ENCODE assay signal across 10 cellular contexts in the genomic region with DNA sequence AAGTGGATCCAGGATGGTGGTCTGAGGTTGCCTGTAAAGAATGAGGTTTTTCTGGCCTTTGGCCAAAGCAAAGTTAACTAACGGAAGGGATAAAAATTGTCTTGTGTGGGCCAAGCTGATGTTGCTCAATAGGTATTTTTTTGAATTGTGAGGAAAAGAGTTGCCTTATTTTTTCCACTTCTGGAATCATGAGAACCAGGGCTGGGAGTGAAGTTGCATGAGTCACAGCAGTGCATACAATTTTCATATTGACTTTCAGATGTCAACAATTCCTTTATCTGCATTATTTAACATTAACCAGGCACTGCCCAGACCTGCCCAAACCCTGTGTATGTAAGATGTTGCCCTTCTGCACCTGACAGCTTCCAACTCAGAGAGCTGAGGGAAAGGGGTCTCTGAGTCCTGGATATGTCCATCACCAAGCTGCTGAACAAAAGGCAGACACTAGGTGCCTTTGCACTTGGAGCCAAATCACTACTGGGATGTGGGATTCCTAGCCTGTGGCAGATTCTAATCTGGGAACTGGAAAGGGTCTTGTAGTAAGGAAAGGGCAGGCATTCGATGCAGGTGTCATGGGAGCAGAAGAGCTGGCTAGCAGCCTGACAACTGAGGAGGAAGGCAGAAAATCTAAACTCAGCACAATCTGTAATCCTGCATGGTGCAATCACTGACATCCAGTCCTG. TPM values are rescaled to one million over a fixed set of nuclear protein-coding genes. Genes with fewer than 3 reads are reported as not detected.
DNase-seq lines count a peak whose midpoint lies in the region; ATAC-seq and TF ChIP-seq lines count a peak whose summit lies in the region.
"Had no signal": no experiment of that assay in that cellular context is flagged by ENCODE, and none has a peak within 500 bp of the region (broad histone marks: within the 10 kb centered on the region; RNA-seq: fewer than 3 reads in every experiment).

No MANE protein-coding gene starts in this region.

- H3K27ac Mint-ChIP-seq in HFFc6: peak overlapping the region; percentile 46; the same call in 1 of the 2 replicates
- H3K27ac Mint-ChIP-seq: stimulated activated memory B cell treated with anti-CD40 and anti-IgM and Interleukin-4, amounts not matched to agents 10 μg/mL and 1 μg/mL and 100 μg/mL, for 72 hours had no signal

- H3K27ac ChIP-seq in substantia nigra (ENCODE audit: low read depth, low read length, poor library complexity, severe bottlenecking): no peak overlapping the region
- H3K27ac ChIP-seq: right atrium auricular region had no signal

- peaks cover 48% of the 10 kb centered on the region for H3K4me1 Mint-ChIP-seq in HFFc6 (ENCODE audit: low read depth)
- H3K4me1 Mint-ChIP-seq: stimulated activated memory B cell treated with anti-CD40 and anti-IgM and Interleukin-4, amounts not matched to agents 10 μg/mL and 1 μg/mL and 100 μg/mL, for 72 hours had no signal

- in situ Hi-C loops in SK-MEL-5 (cut with HindIII; ENCODE audit: low pct_unique_long_range_greater_than_20kb, low sequenced_read_pairs): no loop called here

- ATAC-seq in HG02981 (IDR thresholded peaks at IDR 0.05; ENCODE audit: unreplicated experiment): no peak
- ATAC-seq: stimulated activated memory B cell treated with anti-CD40 and anti-IgM and Interleukin-4, amounts not matched to agents 10 μg/mL and 1 μg/mL and 100 μg/mL, for 72 hours had no signal

- H3K4me3 ChIP-seq in fibroblast of villous mesenchyme (ENCODE audit: low read depth, low read length) (no peak overlapping the region), skeletal muscle cell (ENCODE audit: low read depth, low read length) (no peak overlapping the region)
- H3K4me3 ChIP-seq: right atrium auricular region had no signal

- DNase-seq in HFFc6 (peak; percentile 65), SK-MEL-5 (ENCODE audit: low read depth, low spot score) (peak; percentile 95), fibroblast of villous mesenchyme (ENCODE audit: low read depth) (peak; percentile 74), skeletal muscle cell (ENCODE audit: low read depth) (peak; percentile 88), MV-4-11 (lab: John Stamatoyannopoulos, UW) (no peak), substantia nigra (lab: John Stamatoyannopoulos, UW) (no peak)
- DNase-seq: activated naive CD4-positive, alpha-beta T cell treated with anti-CD3 and anti-CD28 coated beads, Interleukin-2, amount 50 U/mL, for 16 hours had no signal

- no peaks in the 10 kb centered on the region for H3K9me3 Mint-ChIP-seq in HFFc6
- H3K9me3 Mint-ChIP-seq: stimulated activated memory B cell treated with anti-CD40 and anti-IgM and Interleukin-4, amounts not matched to agents 10 μg/mL and 1 μg/mL and 100 μg/mL, for 72 hours had no signal

- peaks cover 8% of the 10 kb centered on the region; the same call in 1 of the 2 replicates for H3K27me3 Mint-ChIP-seq in HFFc6 (ENCODE audit: insufficient read depth)

- no peaks in the 10 kb centered on the region for H3K36me3 Mint-ChIP-seq in HFFc6 (ENCODE audit: low read depth)
- H3K36me3 Mint-ChIP-seq: stimulated activated memory B cell treated with anti-CD40 and anti-IgM and Interleukin-4, amounts not matched to agents 10 μg/mL and 1 μg/mL and 100 μg/mL, for 72 hours had no signal

- no peak overlapping the region for H3K4me3 Mint-ChIP-seq in HFFc6
- H3K4me3 Mint-ChIP-seq: stimulated activated memory B cell treated with anti-CD40 and anti-IgM and Interleukin-4, amounts not matched to agents 10 μg/mL and 1 μg/mL and 100 μg/mL, for 72 hours had no signal

- no peak for TF ChIP-seq CTCF in HFFc6 (IDR thresholded peaks at IDR 0.05)
- TF ChIP-seq CTCF in fibroblast of villous mesenchyme (IDR thresholded peaks at IDR 0.05; ENCODE audit: insufficient read depth, low read depth, low read length): no peak

RNA-seq across cellular contexts. Expression of a gene that starts 52.3 kb away (rescaled TPM):
- total RNA-seq in HFFc6 (2021; fragmentation: NEBNext Ultra II Directional; extraction: Animal tissue kit (Norgen Biotek cat#: 25700)): 10 to 100 TPM; 21.0 to 32.3 (median 29.4) TPM
- 88.8 and 104 TPM in 2 replicates for total RNA-seq in SK-MEL-5 (2014; rRNA removed; shearing (Covaris generic))
- 58.3 and 67.9 TPM in 2 replicates for polyA plus RNA-seq in SK-MEL-5 (2015; cell fraction: cytosol; rRNA removed)
- polyA plus RNA-seq in SK-MEL-5 (2015; cell fraction: nucleus; rRNA removed): 92.9 and 103 TPM in 2 replicates
- 17.7 and 24.2 TPM in 2 replicates for total RNA-seq in fibroblast of villous mesenchyme

Comparison
In these comparisons a context has a peak if more than half of its experiments do, and no peak if none do; other contexts are left out.
1. DNase-seq: peak in HFFc6 (single experiment), SK-MEL-5 (single experiment), fibroblast of villous mesenchyme (single experiment) and skeletal muscle cell (single experiment); none in MV-4-11 (single experiment) and substantia nigra (0 of 49).